ENCODE assay signal across 1 cellular context in genomic region chr19:31314849-31315620, GRCh38.
TF ChIP-seq lines count a peak whose summit lies in the region.

No MANE protein-coding gene starts in this region.

TF ChIP-seq in GM23338, 12 proteins besides CTCF, POLR2A, EP300 and RAD21 (continued from another document):
- no peak for TF ChIP-seq ZNF462 (CRISPR knock-in tag; IDR thresholded peaks at IDR 0.05)
